1 cellular context compared by ENCODE assay signal in the genomic region with DNA sequence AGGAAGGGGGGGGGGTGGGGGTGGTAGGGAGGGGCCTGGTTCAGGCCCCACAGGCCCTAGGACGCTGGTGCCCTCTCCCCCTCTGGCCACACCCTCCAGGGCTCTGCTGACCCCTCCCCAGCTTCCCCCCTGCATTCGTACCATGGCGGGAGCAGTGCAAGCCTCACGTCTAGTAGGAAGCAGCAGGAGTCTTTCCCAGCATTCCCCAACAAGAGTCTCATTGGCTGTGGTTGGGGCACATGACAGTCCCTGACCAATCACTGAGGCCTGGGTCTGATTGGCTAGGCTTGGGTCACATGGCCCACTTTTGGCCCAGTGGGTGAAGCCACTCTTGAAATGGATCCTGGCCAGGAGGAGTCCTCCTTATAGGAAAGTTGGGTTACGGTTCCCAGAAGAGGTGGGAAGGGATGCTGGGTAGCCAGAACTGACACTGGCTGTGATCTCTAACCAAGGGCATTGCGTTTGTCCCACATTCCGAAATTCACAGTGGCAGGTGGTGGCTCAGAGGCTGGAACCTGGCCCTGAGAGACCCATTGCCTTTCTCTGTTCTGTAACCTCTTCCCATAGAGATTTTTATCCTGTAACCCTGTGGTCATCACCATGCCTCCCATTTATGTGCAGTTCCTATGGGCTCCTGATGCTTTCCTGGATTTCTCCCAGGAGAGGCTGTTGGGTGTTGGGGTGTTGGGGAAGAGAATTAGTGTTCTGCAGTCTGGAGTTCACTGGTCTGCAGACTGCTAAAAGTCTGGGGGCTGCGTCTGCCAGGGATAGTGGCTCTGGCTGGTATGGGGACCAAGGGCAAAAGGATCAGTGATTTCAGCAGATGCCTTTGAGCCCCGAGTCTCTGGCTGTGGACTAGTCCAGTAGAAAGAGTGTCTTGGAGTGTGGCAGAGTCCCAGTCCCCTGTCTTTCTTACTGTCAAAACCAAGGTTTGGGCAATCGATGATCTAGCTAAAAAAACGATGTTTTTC.
TF ChIP-seq lines count a peak whose summit lies in the region.

No MANE protein-coding gene starts in this region.

TF ChIP-seq in K562, 482 proteins besides CTCF, POLR2A, EP300 and RAD21 (continued from another document):
- TF ChIP-seq, protein P1, sequence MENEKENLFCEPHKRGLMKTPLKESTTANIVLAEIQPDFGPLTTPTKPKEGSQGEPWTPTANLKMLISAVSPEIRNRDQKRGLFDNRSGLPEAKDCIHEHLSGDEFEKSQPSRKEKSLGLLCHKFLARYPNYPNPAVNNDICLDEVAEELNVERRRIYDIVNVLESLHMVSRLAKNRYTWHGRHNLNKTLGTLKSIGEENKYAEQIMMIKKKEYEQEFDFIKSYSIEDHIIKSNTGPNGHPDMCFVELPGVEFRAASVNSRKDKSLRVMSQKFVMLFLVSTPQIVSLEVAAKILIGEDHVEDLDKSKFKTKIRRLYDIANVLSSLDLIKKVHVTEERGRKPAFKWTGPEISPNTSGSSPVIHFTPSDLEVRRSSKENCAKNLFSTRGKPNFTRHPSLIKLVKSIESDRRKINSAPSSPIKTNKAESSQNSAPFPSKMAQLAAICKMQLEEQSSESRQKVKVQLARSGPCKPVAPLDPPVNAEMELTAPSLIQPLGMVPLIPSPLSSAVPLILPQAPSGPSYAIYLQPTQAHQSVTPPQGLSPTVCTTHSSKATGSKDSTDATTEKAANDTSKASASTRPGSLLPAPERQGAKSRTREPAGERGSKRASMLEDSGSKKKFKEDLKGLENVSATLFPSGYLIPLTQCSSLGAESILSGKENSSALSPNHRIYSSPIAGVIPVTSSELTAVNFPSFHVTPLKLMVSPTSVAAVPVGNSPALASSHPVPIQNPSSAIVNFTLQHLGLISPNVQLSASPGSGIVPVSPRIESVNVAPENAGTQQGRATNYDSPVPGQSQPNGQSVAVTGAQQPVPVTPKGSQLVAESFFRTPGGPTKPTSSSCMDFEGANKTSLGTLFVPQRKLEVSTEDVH (IDR thresholded peaks at IDR 0.05; ENCODE audit: low read depth, partially characterized antibody) = no peak
- TF ChIP-seq ZNF764 (CRISPR knock-in tag; IDR thresholded peaks at IDR 0.05; ENCODE audit: low read depth) (no peak), RBFOX2 (IDR thresholded peaks at IDR 0.05; ENCODE audit: low read depth, low read length) (peak; percentile 32; the same call in 1 of the 2 replicates), NFIX (CRISPR knock-in tag; IDR thresholded peaks at IDR 0.05; ENCODE audit: low read depth) (no peak), ZKSCAN8 (CRISPR knock-in tag; IDR thresholded peaks at IDR 0.05) (no peak), FOXJ2 (tag; IDR thresholded peaks at IDR 0.05) (no peak), LEF1 (IDR thresholded peaks at IDR 0.05) (no peak), RBM25 (IDR thresholded peaks at IDR 0.05; ENCODE audit: low read depth, low read length, severe bottlenecking) (peak; percentile 83), HMGN3 (IDR thresholded peaks at IDR 0.05; ENCODE audit: borderline replicate concordance, extremely low read depth, insufficient read length, low read depth, low read length) (no peak), ZNF79 (CRISPR knock-in tag; IDR thresholded peaks at IDR 0.05; ENCODE audit: low read depth) (no peak), ZC3H4 (CRISPR knock-in tag; IDR thresholded peaks at IDR 0.05; ENCODE audit: borderline replicate concordance) (no peak)
- TF ChIP-seq, protein P2, sequence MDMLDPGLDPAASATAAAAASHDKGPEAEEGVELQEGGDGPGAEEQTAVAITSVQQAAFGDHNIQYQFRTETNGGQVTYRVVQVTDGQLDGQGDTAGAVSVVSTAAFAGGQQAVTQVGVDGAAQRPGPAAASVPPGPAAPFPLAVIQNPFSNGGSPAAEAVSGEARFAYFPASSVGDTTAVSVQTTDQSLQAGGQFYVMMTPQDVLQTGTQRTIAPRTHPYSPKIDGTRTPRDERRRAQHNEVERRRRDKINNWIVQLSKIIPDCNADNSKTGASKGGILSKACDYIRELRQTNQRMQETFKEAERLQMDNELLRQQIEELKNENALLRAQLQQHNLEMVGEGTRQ (CRISPR knock-in tag; IDR thresholded peaks at IDR 0.05) = peak; percentile 99
- TF ChIP-seq, protein P3, sequence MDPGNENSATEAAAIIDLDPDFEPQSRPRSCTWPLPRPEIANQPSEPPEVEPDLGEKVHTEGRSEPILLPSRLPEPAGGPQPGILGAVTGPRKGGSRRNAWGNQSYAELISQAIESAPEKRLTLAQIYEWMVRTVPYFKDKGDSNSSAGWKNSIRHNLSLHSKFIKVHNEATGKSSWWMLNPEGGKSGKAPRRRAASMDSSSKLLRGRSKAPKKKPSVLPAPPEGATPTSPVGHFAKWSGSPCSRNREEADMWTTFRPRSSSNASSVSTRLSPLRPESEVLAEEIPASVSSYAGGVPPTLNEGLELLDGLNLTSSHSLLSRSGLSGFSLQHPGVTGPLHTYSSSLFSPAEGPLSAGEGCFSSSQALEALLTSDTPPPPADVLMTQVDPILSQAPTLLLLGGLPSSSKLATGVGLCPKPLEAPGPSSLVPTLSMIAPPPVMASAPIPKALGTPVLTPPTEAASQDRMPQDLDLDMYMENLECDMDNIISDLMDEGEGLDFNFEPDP (CRISPR knock-in tag; IDR thresholded peaks at IDR 0.05) = no peak
- TF ChIP-seq, protein P4, sequence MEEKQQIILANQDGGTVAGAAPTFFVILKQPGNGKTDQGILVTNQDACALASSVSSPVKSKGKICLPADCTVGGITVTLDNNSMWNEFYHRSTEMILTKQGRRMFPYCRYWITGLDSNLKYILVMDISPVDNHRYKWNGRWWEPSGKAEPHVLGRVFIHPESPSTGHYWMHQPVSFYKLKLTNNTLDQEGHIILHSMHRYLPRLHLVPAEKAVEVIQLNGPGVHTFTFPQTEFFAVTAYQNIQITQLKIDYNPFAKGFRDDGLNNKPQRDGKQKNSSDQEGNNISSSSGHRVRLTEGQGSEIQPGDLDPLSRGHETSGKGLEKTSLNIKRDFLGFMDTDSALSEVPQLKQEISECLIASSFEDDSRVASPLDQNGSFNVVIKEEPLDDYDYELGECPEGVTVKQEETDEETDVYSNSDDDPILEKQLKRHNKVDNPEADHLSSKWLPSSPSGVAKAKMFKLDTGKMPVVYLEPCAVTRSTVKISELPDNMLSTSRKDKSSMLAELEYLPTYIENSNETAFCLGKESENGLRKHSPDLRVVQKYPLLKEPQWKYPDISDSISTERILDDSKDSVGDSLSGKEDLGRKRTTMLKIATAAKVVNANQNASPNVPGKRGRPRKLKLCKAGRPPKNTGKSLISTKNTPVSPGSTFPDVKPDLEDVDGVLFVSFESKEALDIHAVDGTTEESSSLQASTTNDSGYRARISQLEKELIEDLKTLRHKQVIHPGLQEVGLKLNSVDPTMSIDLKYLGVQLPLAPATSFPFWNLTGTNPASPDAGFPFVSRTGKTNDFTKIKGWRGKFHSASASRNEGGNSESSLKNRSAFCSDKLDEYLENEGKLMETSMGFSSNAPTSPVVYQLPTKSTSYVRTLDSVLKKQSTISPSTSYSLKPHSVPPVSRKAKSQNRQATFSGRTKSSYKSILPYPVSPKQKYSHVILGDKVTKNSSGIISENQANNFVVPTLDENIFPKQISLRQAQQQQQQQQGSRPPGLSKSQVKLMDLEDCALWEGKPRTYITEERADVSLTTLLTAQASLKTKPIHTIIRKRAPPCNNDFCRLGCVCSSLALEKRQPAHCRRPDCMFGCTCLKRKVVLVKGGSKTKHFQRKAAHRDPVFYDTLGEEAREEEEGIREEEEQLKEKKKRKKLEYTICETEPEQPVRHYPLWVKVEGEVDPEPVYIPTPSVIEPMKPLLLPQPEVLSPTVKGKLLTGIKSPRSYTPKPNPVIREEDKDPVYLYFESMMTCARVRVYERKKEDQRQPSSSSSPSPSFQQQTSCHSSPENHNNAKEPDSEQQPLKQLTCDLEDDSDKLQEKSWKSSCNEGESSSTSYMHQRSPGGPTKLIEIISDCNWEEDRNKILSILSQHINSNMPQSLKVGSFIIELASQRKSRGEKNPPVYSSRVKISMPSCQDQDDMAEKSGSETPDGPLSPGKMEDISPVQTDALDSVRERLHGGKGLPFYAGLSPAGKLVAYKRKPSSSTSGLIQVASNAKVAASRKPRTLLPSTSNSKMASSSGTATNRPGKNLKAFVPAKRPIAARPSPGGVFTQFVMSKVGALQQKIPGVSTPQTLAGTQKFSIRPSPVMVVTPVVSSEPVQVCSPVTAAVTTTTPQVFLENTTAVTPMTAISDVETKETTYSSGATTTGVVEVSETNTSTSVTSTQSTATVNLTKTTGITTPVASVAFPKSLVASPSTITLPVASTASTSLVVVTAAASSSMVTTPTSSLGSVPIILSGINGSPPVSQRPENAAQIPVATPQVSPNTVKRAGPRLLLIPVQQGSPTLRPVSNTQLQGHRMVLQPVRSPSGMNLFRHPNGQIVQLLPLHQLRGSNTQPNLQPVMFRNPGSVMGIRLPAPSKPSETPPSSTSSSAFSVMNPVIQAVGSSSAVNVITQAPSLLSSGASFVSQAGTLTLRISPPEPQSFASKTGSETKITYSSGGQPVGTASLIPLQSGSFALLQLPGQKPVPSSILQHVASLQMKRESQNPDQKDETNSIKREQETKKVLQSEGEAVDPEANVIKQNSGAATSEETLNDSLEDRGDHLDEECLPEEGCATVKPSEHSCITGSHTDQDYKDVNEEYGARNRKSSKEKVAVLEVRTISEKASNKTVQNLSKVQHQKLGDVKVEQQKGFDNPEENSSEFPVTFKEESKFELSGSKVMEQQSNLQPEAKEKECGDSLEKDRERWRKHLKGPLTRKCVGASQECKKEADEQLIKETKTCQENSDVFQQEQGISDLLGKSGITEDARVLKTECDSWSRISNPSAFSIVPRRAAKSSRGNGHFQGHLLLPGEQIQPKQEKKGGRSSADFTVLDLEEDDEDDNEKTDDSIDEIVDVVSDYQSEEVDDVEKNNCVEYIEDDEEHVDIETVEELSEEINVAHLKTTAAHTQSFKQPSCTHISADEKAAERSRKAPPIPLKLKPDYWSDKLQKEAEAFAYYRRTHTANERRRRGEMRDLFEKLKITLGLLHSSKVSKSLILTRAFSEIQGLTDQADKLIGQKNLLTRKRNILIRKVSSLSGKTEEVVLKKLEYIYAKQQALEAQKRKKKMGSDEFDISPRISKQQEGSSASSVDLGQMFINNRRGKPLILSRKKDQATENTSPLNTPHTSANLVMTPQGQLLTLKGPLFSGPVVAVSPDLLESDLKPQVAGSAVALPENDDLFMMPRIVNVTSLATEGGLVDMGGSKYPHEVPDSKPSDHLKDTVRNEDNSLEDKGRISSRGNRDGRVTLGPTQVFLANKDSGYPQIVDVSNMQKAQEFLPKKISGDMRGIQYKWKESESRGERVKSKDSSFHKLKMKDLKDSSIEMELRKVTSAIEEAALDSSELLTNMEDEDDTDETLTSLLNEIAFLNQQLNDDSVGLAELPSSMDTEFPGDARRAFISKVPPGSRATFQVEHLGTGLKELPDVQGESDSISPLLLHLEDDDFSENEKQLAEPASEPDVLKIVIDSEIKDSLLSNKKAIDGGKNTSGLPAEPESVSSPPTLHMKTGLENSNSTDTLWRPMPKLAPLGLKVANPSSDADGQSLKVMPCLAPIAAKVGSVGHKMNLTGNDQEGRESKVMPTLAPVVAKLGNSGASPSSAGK (IDR thresholded peaks at IDR 0.05) = peak; percentile 84
